Comparison of ENCODE assay signal across 35 cellular contexts in genomic region chr10:107413971-107414370, GRCh38.
DNase-seq lines count a peak whose midpoint lies in the region; ATAC-seq, FAIRE-seq and TF ChIP-seq lines count a peak whose summit lies in the region.
"Had no signal": no experiment of that assay in that cellular context is flagged by ENCODE, and none has a peak within 500 bp of the region (broad histone marks: within the 10 kb centered on the region; RNA-seq: fewer than 3 reads in every experiment).

No MANE protein-coding gene starts in this region.

- H3K4me2 ChIP-seq in SK-N-SH (no peak overlapping the region), OCI-LY3 (ENCODE audit: low read length) (no peak overlapping the region)
- H3K4me2 ChIP-seq: A549; BLaER1; BLaER1 treated with 17β-estradiol and CSF1 and Interleukin-3, amounts not matched to agents 10 nM and 100 nM had no signal

- H3K79me2 ChIP-seq in SK-N-SH (ENCODE audit: insufficient read depth) (no peaks in the 10 kb centered on the region), OCI-LY3 (ENCODE audit: low read length) (no peaks in the 10 kb centered on the region)

- no peaks in the 10 kb centered on the region for H3K36me3 ChIP-seq in SK-N-SH (replicated peaks in 1 of 2; ENCODE audit: control insufficient read depth in 1 of 2, insufficient read depth in 2 of 2, low read length in 1 of 2)
- H3K36me3 ChIP-seq in OCI-LY3 (replicated peaks; ENCODE audit: low read depth, low read length): peaks cover 11% of the 10 kb centered on the region
- H3K36me3 ChIP-seq: BE2C; BLaER1; BLaER1 treated with 17β-estradiol and CSF1 and Interleukin-3, amounts not matched to agents 10 nM and 100 nM had no signal

- no peak for TF ChIP-seq RAD21 in SK-N-SH (IDR thresholded peaks at IDR 0.05; ENCODE audit: low read length)

- H3K9me3 ChIP-seq in SK-N-SH: no peaks in the 10 kb centered on the region
- H3K9me3 ChIP-seq in OCI-LY3 (ENCODE audit: insufficient read depth, low read length): 0 out of 2 replicates have a peak, but pooled peaks cover 3% of the 10 kb centered on the region
- H3K9me3 ChIP-seq: A549; BE2C; BLaER1; BLaER1 treated with 17β-estradiol and CSF1 and Interleukin-3, amounts not matched to agents 10 nM and 100 nM; Caco-2 had no signal

- no peaks in the 10 kb centered on the region for H3K9me2 ChIP-seq in SK-N-SH

- POLR2A ChIA-PET in SK-N-SH (lab: Yijun Ruan, JAX): no interaction called here

- 38% methylated on average over 1 of the region's 1 CpG for WGBS in SK-N-SH (ENCODE audit: low lambda C conversion rate)

- no peak for TF ChIP-seq CTCF in SK-N-SH (IDR thresholded peaks at IDR 0.05)
- no peak for TF ChIP-seq CTCF in OCI-LY3 (IDR thresholded peaks at IDR 0.05; ENCODE audit: low read depth, low read length)

- H3K27ac ChIP-seq in SK-N-SH (ENCODE audit: low read depth in 2 of 2, low read length in 1 of 2) (no peak overlapping the region), OCI-LY3 (ENCODE audit: low read length) (peak overlapping the region; percentile 99; the same call in 1 of the 2 replicates)
- H3K27ac ChIP-seq: 22Rv1; A549; BLaER1; BLaER1 treated with 17β-estradiol and CSF1 and Interleukin-3, amounts not matched to agents 10 nM and 100 nM; C4-2B had no signal

- CTCF ChIA-PET in SK-N-SH (lab: Yijun Ruan, JAX): no interaction called here

- no peaks in the 10 kb centered on the region for H3F3A ChIP-seq in SK-N-SH (replicated peaks; ENCODE audit: insufficient read depth)

- no peak overlapping the region for H2AFZ ChIP-seq in SK-N-SH (ENCODE audit: low read depth)
- no peak overlapping the region for H2AFZ ChIP-seq in OCI-LY3 (ENCODE audit: low read depth, low read length)

- ATAC-seq in SK-N-SH treated with all-trans-retinoic acid at 6 μM for 48 hours (no peak), GM21390 (IDR thresholded peaks at IDR 0.05; ENCODE audit: unreplicated experiment) (no peak), HG02642 (IDR thresholded peaks at IDR 0.05; ENCODE audit: poor library complexity, unreplicated experiment) (no peak)
- ATAC-seq: A549; CD8-positive, alpha-beta T cell had no signal

- DNase-seq in SK-N-SH (no peak), GM12892 (ENCODE audit: insufficient read length) (no peak), SK-N-DZ (ENCODE audit: low spot score) (peak; percentile 27), midbrain (lab: John Stamatoyannopoulos, UW) (no peak)
- DNase-seq: 8988T; ACHN; AML-193; BE2C; C1 segment of cervical spinal cord; Caco-2; Calu3; CD4-positive, alpha-beta memory T cell; CD4-positive, alpha-beta T cell; CD4-positive, CD25-positive, alpha-beta regulatory T cell; CD8-positive, alpha-beta memory T cell; CD8-positive, alpha-beta T cell; COR-L47; DMS 273 treated with DMSO at 0.1 percent for 48 hours; DMS153; DMS53; DMS79; DMS79 treated with DMSO at 0.1 percent for 48 hours; DND-41; EL had no signal

- no peaks in the 10 kb centered on the region for H4K20me1 ChIP-seq in SK-N-SH (ENCODE audit: insufficient read depth)
- no peaks in the 10 kb centered on the region for H4K20me1 ChIP-seq in OCI-LY3 (ENCODE audit: insufficient read depth, low read length)
- H4K20me1 ChIP-seq: BLaER1; BLaER1 treated with 17β-estradiol and CSF1 and Interleukin-3, amounts not matched to agents 10 nM and 100 nM had no signal

- H3K27me3 ChIP-seq in SK-N-SH (ENCODE audit: insufficient read depth) (no peaks in the 10 kb centered on the region), OCI-LY3 (ENCODE audit: low read depth, low read length) (no peaks in the 10 kb centered on the region)
- H3K27me3 ChIP-seq: BE2C; BLaER1; BLaER1 treated with 17β-estradiol and CSF1 and Interleukin-3, amounts not matched to agents 10 nM and 100 nM had no signal

- H3K4me1 ChIP-seq in SK-N-SH (ENCODE audit: control insufficient read depth in 1 of 2, insufficient read depth in 2 of 2, low read depth in 1 of 2, low read length in 1 of 2): no peaks in the 10 kb centered on the region
- H3K4me1 ChIP-seq in OCI-LY3 (ENCODE audit: low read length): peaks cover 65% of the 10 kb centered on the region
- H3K4me1 ChIP-seq: A549, BE2C, Caco-2 had no signal

- H3K9ac ChIP-seq in SK-N-SH: no peak overlapping the region
- no peak overlapping the region for H3K9ac ChIP-seq in OCI-LY3 (ENCODE audit: low read length)
- H3K9ac ChIP-seq: BLaER1; BLaER1 treated with 17β-estradiol and CSF1 and Interleukin-3, amounts not matched to agents 10 nM and 100 nM had no signal

- FAIRE-seq in GM12892 (lab: Jason Lieb, UNC): peak; percentile 61
- FAIRE-seq: A204.1, A549, D721Med had no signal

- H3K4me3 ChIP-seq in SK-N-SH (ENCODE audit: low read depth in 2 of 2, low read length in 1 of 2) (no peak overlapping the region), OCI-LY3 (ENCODE audit: low read length) (no peak overlapping the region)
- H3K4me3 ChIP-seq: A549; BLaER1; BLaER1 treated with 17β-estradiol and CSF1 and Interleukin-3, amounts not matched to agents 10 nM and 100 nM had no signal

- TF ChIP-seq POLR2A in GM12892 (IDR thresholded peaks at IDR 0.05; ENCODE audit: low read depth, low read length): no peak

- TF ChIP-seq EP300 in SK-N-SH (IDR thresholded peaks at IDR 0.05; ENCODE audit: borderline replicate concordance in 1 of 2, low read depth in 1 of 2, low read length in 1 of 2): no peak

TF ChIP-seq in SK-N-SH treated with all-trans-retinoic acid at 6 μM for 48 hours, 23 proteins besides CTCF, POLR2A, EP300 and RAD21 (continues in another document):
- no peak for TF ChIP-seq ARNTL (CRISPR knock-in tag; IDR thresholded peaks at IDR 0.05; ENCODE audit: borderline replicate concordance, low read depth)
- no peak for TF ChIP-seq ZNF8 (CRISPR knock-in tag; IDR thresholded peaks at IDR 0.05)
- no peak for TF ChIP-seq ZC3H10 (CRISPR knock-in tag; IDR thresholded peaks at IDR 0.05)
- peak; percentile 91; the same call in 1 of the 2 replicates for TF ChIP-seq ESRRG (CRISPR knock-in tag; IDR thresholded peaks at IDR 0.05)
- no peak for TF ChIP-seq TOX (CRISPR knock-in tag; IDR thresholded peaks at IDR 0.05; ENCODE audit: borderline replicate concordance)
- TF ChIP-seq ZFP3 (CRISPR knock-in tag; IDR thresholded peaks at IDR 0.05): peak; percentile 54; the same call in 1 of the 2 replicates
- peak; percentile 65 for TF ChIP-seq TSHZ2 (CRISPR knock-in tag; IDR thresholded peaks at IDR 0.05)
- TF ChIP-seq PPARA (CRISPR knock-in tag; IDR thresholded peaks at IDR 0.05; ENCODE audit: borderline replicate concordance): no peak

TF ChIP-seq in SK-N-SH, 30 proteins besides CTCF, POLR2A, EP300 and RAD21:
- TF ChIP-seq NRF1 (IDR thresholded peaks at IDR 0.05; ENCODE audit: low read depth, low read length) (no peak), JUND (IDR thresholded peaks at IDR 0.05) (no peak), RXRA (IDR thresholded peaks at IDR 0.05; ENCODE audit: borderline replicate concordance, low read depth) (no peak), FOXJ3 (CRISPR knock-in tag; IDR thresholded peaks at IDR 0.05) (no peak), USF1 (IDR thresholded peaks at IDR 0.05; ENCODE audit: borderline replicate concordance, low read depth) (no peak), POLR2AphosphoS5 (IDR thresholded peaks at IDR 0.05; ENCODE audit: low read depth, low read length) (no peak), RCOR1 (IDR thresholded peaks at IDR 0.05; ENCODE audit: low read length) (no peak), TEAD4 (IDR thresholded peaks at IDR 0.05; ENCODE audit: borderline replicate concordance, insufficient read depth) (no peak), SMC3 (IDR thresholded peaks at IDR 0.05; ENCODE audit: low read depth, low read length) (no peak), ELF1 (IDR thresholded peaks at IDR 0.05) (no peak), REST (IDR thresholded peaks at IDR 0.05; ENCODE audit: low read depth, low read length) (no peak), CHD2 (IDR thresholded peaks at IDR 0.05; ENCODE audit: low read length, partially characterized antibody) (no peak)
TF ChIP-seq in SK-N-SH: peak in this region for 0.
